In genomic region chrX:96700625-96701024, GRCh38 we compare ENCODE assay signal across 34 cellular contexts.
"Had no signal": no experiment of that assay in that cellular context is flagged by ENCODE, and none has a peak within 500 bp of the region (broad histone marks: within the 10 kb centered on the region; RNA-seq: fewer than 3 reads in every experiment).

No MANE protein-coding gene starts in this region.

- DNase-seq: activated B cell treated with CpG ODN at 0.5 μM for 24 hours; activated CD4-positive, alpha-beta memory T cell treated with anti-CD3 and anti-CD28 coated beads for 36 hours; activated CD4-positive, alpha-beta T cell treated with anti-CD3 and anti-CD28 coated beads for 4 hours; activated CD4-positive, alpha-beta T cell treated with anti-CD3 and anti-CD28 coated beads, Interleukin-2, amount 10 ng/mL, durations not matched to agents 24 days and 14 days; activated CD4-positive, alpha-beta T cell treated with anti-CD3 and anti-CD28 coated beads, Interleukin-2, amount 50 U/mL, for 1 hour; activated CD4-positive, alpha-beta T cell treated with anti-CD3 and anti-CD28 coated beads, Interleukin-2, amount 50 U/mL, for 4 hours; activated CD4-positive, CD25-positive, alpha-beta regulatory T cell treated with anti-CD3 and anti-CD28 coated beads, Interleukin-2, amount 50 U/mL, for 72 hours; activated CD8-positive, alpha-beta memory T cell treated with anti-CD3 and anti-CD28 coated beads, Interleukin-2, amount 50 U/mL, for 4 hours; activated CD8-positive, alpha-beta T cell treated with anti-CD3 and anti-CD28 coated beads for 36 hours; activated effector memory CD4-positive, alpha-beta T cell treated with anti-CD3 and anti-CD28 coated beads, Interleukin-2, amount 50 U/mL, for 16 hours; activated gamma-delta T cell treated with Interleukin-2 at 50 U/mL for 16 hours; activated naive CD4-positive, alpha-beta T cell; activated naive CD4-positive, alpha-beta T cell treated with anti-CD3 and anti-CD28 coated beads for 36 hours; activated naive CD4-positive, alpha-beta T cell treated with anti-CD3 and anti-CD28 coated beads, Interleukin-2, amount 50 U/mL, for 16 hours; activated naive CD8-positive, alpha-beta T cell treated with anti-CD3 and anti-CD28 coated beads for 36 hours; activated T-cell treated with anti-CD3 and anti-CD28 coated beads for 4 hours; activated T-cell treated with anti-CD3 and anti-CD28 coated beads, Interleukin-2, amount 50 U/mL, for 1 hour; activated T-cell treated with anti-CD3 and anti-CD28 coated beads, Interleukin-2, amount 50 U/mL, for 4 hours; activated T-cell treated with anti-CD3 and anti-CD28 coated beads, Interleukin-2, amount 50 U/mL, for 72 hours; adrenal gland; amniotic stem cell; aorta; caudate nucleus; T-helper 1 cell; T-helper 2 cell; T-helper 9 cell had no signal

- H3K27ac Mint-ChIP-seq: activated B cell treated with CpG ODN at 0.5 μM for 24 hours; activated CD4-positive, alpha-beta memory T cell treated with anti-CD3 and anti-CD28 coated beads for 36 hours; activated CD4-positive, alpha-beta T cell treated with anti-CD3 and anti-CD28 coated beads, Interleukin-2, amount 10 ng/mL, durations not matched to agents 24 days and 14 days; activated CD8-positive, alpha-beta T cell treated with anti-CD3 and anti-CD28 coated beads for 36 hours; activated naive CD4-positive, alpha-beta T cell treated with anti-CD3 and anti-CD28 coated beads, Interleukin-2, amount 50 U/mL, for 72 hours; activated naive CD8-positive, alpha-beta T cell treated with anti-CD3 and anti-CD28 coated beads for 36 hours; activated T-cell treated with anti-CD3 and anti-CD28 coated beads, Interleukin-2, amount 50 U/mL, for 72 hours; activated T-helper 1 cell treated with anti-CD3 and anti-CD28 coated beads, Interleukin-12 subunit alpha, Interleukin-12 subunit beta, Interleukin-2, Interleukin-4 antibody, amounts not matched to agents 30 ng/mL and 10 ng/mL and 1 ng/mL, durations not matched to agents 14 hours and 24 hours and 36 hours; activated T-helper 17 cell treated with anti-CD3 and anti-CD28 coated beads, Interleukin-2, amount 50 U/mL, for 72 hours; brain; T-helper 1 cell treated with Interleukin-12 subunit alpha and Interleukin-12 subunit beta and Interleukin-4 antibody, amounts not matched to agents 30 μg/mL and 1 μg/mL, for 36 hours; T-helper 2 cell treated with Interferon-gamma antibody and Interleukin-4, amounts not matched to agents 5 μg/mL and 100 μg/mL, for 36 hours had no signal

- FAIRE-seq: bronchial epithelial cell, TTC549 had no signal

- H3K4me1 Mint-ChIP-seq: activated CD4-positive, alpha-beta T cell treated with anti-CD3 and anti-CD28 coated beads, Interleukin-2, amount 10 ng/mL, durations not matched to agents 24 days and 14 days; activated naive CD8-positive, alpha-beta T cell treated with anti-CD3 and anti-CD28 coated beads for 36 hours; brain had no signal

- H3K36me3 Mint-ChIP-seq: activated CD4-positive, alpha-beta memory T cell treated with anti-CD3 and anti-CD28 coated beads for 36 hours; activated naive CD4-positive, alpha-beta T cell treated with anti-CD3 and anti-CD28 coated beads, Interleukin-2, amount 50 U/mL, for 72 hours; brain had no signal

- H3K4me3 Mint-ChIP-seq: activated B cell treated with CpG ODN at 0.5 μM for 24 hours; activated CD4-positive, alpha-beta memory T cell treated with anti-CD3 and anti-CD28 coated beads for 36 hours; activated CD4-positive, alpha-beta T cell treated with anti-CD3 and anti-CD28 coated beads, Interleukin-2, amount 10 ng/mL, durations not matched to agents 24 days and 14 days; activated CD8-positive, alpha-beta T cell treated with anti-CD3 and anti-CD28 coated beads for 36 hours; activated naive CD4-positive, alpha-beta T cell treated with anti-CD3 and anti-CD28 coated beads for 36 hours; activated naive CD8-positive, alpha-beta T cell treated with anti-CD3 and anti-CD28 coated beads for 36 hours; activated T-cell treated with anti-CD3 and anti-CD28 coated beads, Interleukin-2, amount 50 U/mL, for 4 hours; activated T-cell treated with anti-CD3 and anti-CD28 coated beads, Interleukin-2, amount 50 U/mL, for 72 hours; activated T-helper 1 cell treated with anti-CD3 and anti-CD28 coated beads, Interleukin-12 subunit alpha, Interleukin-12 subunit beta, Interleukin-2, Interleukin-4 antibody, amounts not matched to agents 30 ng/mL and 10 ng/mL and 1 ng/mL, durations not matched to agents 14 hours and 24 hours and 36 hours; activated T-helper 17 cell treated with anti-CD3 and anti-CD28 coated beads, Interleukin-2, amount 50 U/mL, for 72 hours; brain; T-helper 1 cell treated with Interleukin-12 subunit alpha and Interleukin-12 subunit beta and Interleukin-4 antibody, amounts not matched to agents 30 μg/mL and 1 μg/mL, for 36 hours; T-helper 2 cell treated with Interferon-gamma antibody and Interleukin-4, amounts not matched to agents 5 μg/mL and 100 μg/mL, for 36 hours had no signal

- H3K27me3 Mint-ChIP-seq: activated B cell treated with CpG ODN at 0.5 μM for 24 hours; activated CD4-positive, alpha-beta memory T cell treated with anti-CD3 and anti-CD28 coated beads for 36 hours; activated CD4-positive, alpha-beta T cell treated with anti-CD3 and anti-CD28 coated beads, Interleukin-2, amount 10 ng/mL, durations not matched to agents 24 days and 14 days; activated CD8-positive, alpha-beta T cell treated with anti-CD3 and anti-CD28 coated beads for 36 hours; activated naive CD8-positive, alpha-beta T cell treated with anti-CD3 and anti-CD28 coated beads for 36 hours; activated T-helper 17 cell treated with anti-CD3 and anti-CD28 coated beads, Interleukin-2, amount 50 U/mL, for 72 hours; brain had no signal

- H3K9me3 Mint-ChIP-seq: activated B cell treated with CpG ODN at 0.5 μM for 24 hours; activated CD4-positive, alpha-beta memory T cell treated with anti-CD3 and anti-CD28 coated beads for 36 hours; activated CD4-positive, alpha-beta T cell treated with anti-CD3 and anti-CD28 coated beads, Interleukin-2, amount 10 ng/mL, durations not matched to agents 24 days and 14 days; activated CD8-positive, alpha-beta T cell treated with anti-CD3 and anti-CD28 coated beads for 36 hours; activated naive CD4-positive, alpha-beta T cell treated with anti-CD3 and anti-CD28 coated beads for 36 hours; activated naive CD4-positive, alpha-beta T cell treated with anti-CD3 and anti-CD28 coated beads, Interleukin-2, amount 50 U/mL, for 72 hours; activated naive CD8-positive, alpha-beta T cell treated with anti-CD3 and anti-CD28 coated beads for 36 hours; activated T-cell treated with anti-CD3 and anti-CD28 coated beads, Interleukin-2, amount 50 U/mL, for 4 hours; activated T-cell treated with anti-CD3 and anti-CD28 coated beads, Interleukin-2, amount 50 U/mL, for 72 hours; activated T-helper 1 cell treated with anti-CD3 and anti-CD28 coated beads, Interleukin-12 subunit alpha, Interleukin-12 subunit beta, Interleukin-2, Interleukin-4 antibody, amounts not matched to agents 30 ng/mL and 10 ng/mL and 1 ng/mL, durations not matched to agents 14 hours and 24 hours and 36 hours; activated T-helper 17 cell treated with anti-CD3 and anti-CD28 coated beads, Interleukin-2, amount 50 U/mL, for 72 hours; brain; T-helper 1 cell treated with Interleukin-12 subunit alpha and Interleukin-12 subunit beta and Interleukin-4 antibody, amounts not matched to agents 30 μg/mL and 1 μg/mL, for 36 hours; T-helper 2 cell treated with Interferon-gamma antibody and Interleukin-4, amounts not matched to agents 5 μg/mL and 100 μg/mL, for 36 hours had no signal

- ATAC-seq: activated CD8-positive, alpha-beta T cell treated with anti-CD3 and anti-CD28 coated beads for 36 hours; activated naive CD4-positive, alpha-beta T cell treated with anti-CD3 and anti-CD28 coated beads, Interleukin-2, amount 50 U/mL, for 72 hours; activated T-cell treated with anti-CD3 and anti-CD28 coated beads, Interleukin-2, amount 50 U/mL, for 4 hours; activated T-cell treated with anti-CD3 and anti-CD28 coated beads, Interleukin-2, amount 50 U/mL, for 72 hours; activated T-helper 17 cell treated with anti-CD3 and anti-CD28 coated beads, Interleukin-2, amount 50 U/mL, for 72 hours had no signal
